1 cellular context compared by ENCODE assay signal in genomic region chr22:36846271-36846670, GRCh38.
TF ChIP-seq lines count a peak whose summit lies in the region.

No MANE protein-coding gene starts in this region.

TF ChIP-seq in K562, 482 proteins besides CTCF, POLR2A, EP300 and RAD21 (continued from another document):
- peak; percentile 64 for TF ChIP-seq CBFA2T2 (conservative IDR thresholded peaks at IDR 0.05)
- TF ChIP-seq DMBX1 (CRISPR knock-in tag; IDR thresholded peaks at IDR 0.05; ENCODE audit: borderline replicate concordance) = no peak
- no peak for TF ChIP-seq RNF2 (IDR thresholded peaks at IDR 0.05)
- no peak for TF ChIP-seq ILF3 (IDR thresholded peaks at IDR 0.05; ENCODE audit: borderline replicate concordance)
- TF ChIP-seq MTA2 (IDR thresholded peaks at IDR 0.05; ENCODE audit: low read depth) = peak; percentile 25; the same call in 1 of the 2 replicates
- TF ChIP-seq RCOR1 (IDR thresholded peaks at IDR 0.05; ENCODE audit: borderline replicate concordance in 1 of 2, low read depth in 2 of 2, low read length in 2 of 2) = 0 out of 4 replicates have a peak, but pooled peaks of 1 of the 2 experiments have one; percentile 11
- TF ChIP-seq ARID1B (IDR thresholded peaks at IDR 0.05) = peak; percentile 65
- peak; percentile 66 for TF ChIP-seq TCF3 (CRISPR knock-in tag; IDR thresholded peaks at IDR 0.05)
- no peak for TF ChIP-seq HSF4 (CRISPR knock-in tag; IDR thresholded peaks at IDR 0.05; ENCODE audit: borderline replicate concordance)
- TF ChIP-seq CHCHD3 (CRISPR knock-in tag; IDR thresholded peaks at IDR 0.05) = no peak
- 0 out of 2 replicates have a peak, but pooled peaks have one; percentile 32 for TF ChIP-seq STAT5A (IDR thresholded peaks at IDR 0.05; ENCODE audit: borderline replicate concordance, low read length)
- TF ChIP-seq TEAD4 (IDR thresholded peaks at IDR 0.05; ENCODE audit: low read length) = peak; percentile 53; the same call in 1 of the 2 replicates
- TF ChIP-seq TEAD4 (CRISPR knock-in tag; IDR thresholded peaks at IDR 0.05; ENCODE audit: borderline replicate concordance) = no peak
- TF ChIP-seq ZNF311 (CRISPR knock-in tag; IDR thresholded peaks at IDR 0.05) = no peak
- TF ChIP-seq CREBBP (IDR thresholded peaks at IDR 0.05; ENCODE audit: low read depth, low read length) = no peak
- TF ChIP-seq CBFA2T3 (IDR thresholded peaks at IDR 0.05) = peak; percentile 80
